In the genomic region with DNA sequence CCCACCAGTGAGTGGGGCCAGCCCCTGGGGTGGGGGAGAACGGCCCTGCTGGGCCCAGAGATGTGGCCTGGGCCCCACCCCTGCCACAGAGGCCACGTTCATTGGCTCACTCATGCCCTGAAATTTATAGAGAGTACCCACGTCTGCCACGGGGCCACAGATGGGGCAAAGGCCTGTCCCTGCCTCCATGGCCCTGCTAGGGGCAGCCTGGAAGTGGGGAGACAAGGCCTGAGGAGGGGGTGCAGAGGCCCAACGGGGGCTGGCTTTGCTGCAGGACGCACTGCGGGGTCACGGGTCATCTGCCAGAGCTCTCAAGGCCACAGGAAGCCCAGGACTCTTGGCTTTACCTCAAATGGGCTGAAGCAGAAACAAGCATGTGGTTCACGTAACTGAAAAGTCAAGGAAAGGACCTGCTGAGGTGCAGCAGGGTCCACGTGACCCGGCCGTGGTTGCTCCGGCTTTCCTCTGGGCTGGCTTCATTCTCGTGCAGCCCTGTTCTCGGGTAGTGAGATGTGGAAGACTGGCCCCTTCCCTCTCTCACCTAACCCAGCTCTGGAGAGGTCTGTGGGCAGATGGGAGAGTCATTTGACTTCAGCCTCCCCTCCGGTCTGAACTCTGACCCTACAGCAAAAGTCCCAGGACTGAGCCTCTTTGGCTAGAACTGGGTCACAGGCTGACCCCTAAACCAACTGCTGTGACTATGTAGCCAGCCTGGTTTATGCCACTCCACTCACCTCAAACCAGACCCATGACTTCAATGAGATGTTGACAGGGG, we compare ENCODE assay signal across 12 cellular contexts. TPM values are rescaled to one million over a fixed set of nuclear protein-coding genes. Genes with fewer than 3 reads are reported as not detected.
DNase-seq lines count a peak whose midpoint lies in the region; ATAC-seq and TF ChIP-seq lines count a peak whose summit lies in the region.
"Had no signal": no experiment of that assay in that cellular context is flagged by ENCODE, and none has a peak within 500 bp of the region (broad histone marks: within the 10 kb centered on the region; RNA-seq: fewer than 3 reads in every experiment).

No MANE protein-coding gene starts in this region.

- intact Hi-C loops in activated naive CD4-positive, alpha-beta T cell treated with anti-CD3 and anti-CD28 coated beads for 36 hours (cut with micrococcal nuclease): loop anchor here (5.0 kb wide), 1 partner anchor 540 kb away; no protein-coding TSS in a partner anchor
- intact Hi-C loops in lower lobe of right lung (cut with DNase I): no loop called here

- no peak for ATAC-seq in activated T-helper 17 cell treated with anti-CD3 and anti-CD28 coated beads, Interleukin-2, amount 50 U/mL, for 72 hours (replicated peaks)
- ATAC-seq in lower lobe of right lung (no peak), GM19463 (IDR thresholded peaks at IDR 0.05; ENCODE audit: unreplicated experiment) (no peak)

- H3K9me3 ChIP-seq in lower lobe of right lung: no peaks in the 10 kb centered on the region
- no peaks in the 10 kb centered on the region for H3K9me3 ChIP-seq in suprapubic skin

- no peak for TF ChIP-seq EP300 in suprapubic skin (IDR thresholded peaks at IDR 0.05)

- TF ChIP-seq CTCF in lower lobe of right lung (IDR thresholded peaks at IDR 0.05) (no peak), suprapubic skin (IDR thresholded peaks at IDR 0.05) (no peak)

- H3K27ac ChIP-seq in lower lobe of right lung (peak overlapping the region; percentile 71), suprapubic skin (peak overlapping the region; percentile 35)
- H3K27ac ChIP-seq: HL-60 had no signal

- no peaks in the 10 kb centered on the region for H3K36me3 Mint-ChIP-seq in activated naive CD4-positive, alpha-beta T cell treated with anti-CD3 and anti-CD28 coated beads, Interleukin-2, amount 50 U/mL, for 24 hours
- no peaks in the 10 kb centered on the region for H3K36me3 Mint-ChIP-seq in activated naive CD4-positive, alpha-beta T cell treated with anti-CD3 and anti-CD28 coated beads for 36 hours (ENCODE audit: low read depth)
- no peaks in the 10 kb centered on the region for H3K36me3 Mint-ChIP-seq in activated T-helper 17 cell treated with anti-CD3 and anti-CD28 coated beads, Interleukin-2, amount 50 U/mL, for 72 hours (ENCODE audit: low read depth)

- peaks cover 30% of the 10 kb centered on the region for H3K4me1 ChIP-seq in lower lobe of right lung
- peaks cover 74% of the 10 kb centered on the region for H3K4me1 ChIP-seq in suprapubic skin

- no peak overlapping the region for H3K4me3 ChIP-seq in lower lobe of right lung
- H3K4me3 ChIP-seq in suprapubic skin: peak overlapping the region; percentile 67

- H3K4me1 Mint-ChIP-seq in activated naive CD4-positive, alpha-beta T cell treated with anti-CD3 and anti-CD28 coated beads, Interleukin-2, amount 50 U/mL, for 24 hours: peaks cover 35% of the 10 kb centered on the region
- H3K4me1 Mint-ChIP-seq in activated naive CD4-positive, alpha-beta T cell treated with anti-CD3 and anti-CD28 coated beads for 36 hours (ENCODE audit: low read depth): peaks cover 28% of the 10 kb centered on the region
- peaks cover 11% of the 10 kb centered on the region for H3K4me1 Mint-ChIP-seq in activated T-helper 17 cell treated with anti-CD3 and anti-CD28 coated beads, Interleukin-2, amount 50 U/mL, for 72 hours

- no peaks in the 10 kb centered on the region for H3K9me3 Mint-ChIP-seq in activated naive CD4-positive, alpha-beta T cell treated with anti-CD3 and anti-CD28 coated beads, Interleukin-2, amount 50 U/mL, for 24 hours
- no peaks in the 10 kb centered on the region for H3K9me3 Mint-ChIP-seq in activated naive CD4-positive, alpha-beta T cell treated with anti-CD3 and anti-CD28 coated beads for 36 hours
- no peaks in the 10 kb centered on the region for H3K9me3 Mint-ChIP-seq in activated T-helper 17 cell treated with anti-CD3 and anti-CD28 coated beads, Interleukin-2, amount 50 U/mL, for 72 hours
- H3K9me3 Mint-ChIP-seq: activated T-cell treated with anti-CD3 and anti-CD28 coated beads, Interleukin-2, amount 50 U/mL, for 4 hours had no signal

- WGBS in suprapubic skin: 79% methylated on average over 5 of the region's 16 CpGs

- peak overlapping the region; percentile 73 for H3K4me3 Mint-ChIP-seq in activated naive CD4-positive, alpha-beta T cell treated with anti-CD3 and anti-CD28 coated beads, Interleukin-2, amount 50 U/mL, for 24 hours
- H3K4me3 Mint-ChIP-seq in activated naive CD4-positive, alpha-beta T cell treated with anti-CD3 and anti-CD28 coated beads for 36 hours: no peak overlapping the region
- peak overlapping the region; percentile 85 for H3K4me3 Mint-ChIP-seq in activated T-helper 17 cell treated with anti-CD3 and anti-CD28 coated beads, Interleukin-2, amount 50 U/mL, for 72 hours

- no peak for DNase-seq in activated naive CD4-positive, alpha-beta T cell treated with anti-CD3 and anti-CD28 coated beads for 36 hours
- no peak for DNase-seq in lower lobe of right lung
- no peak for DNase-seq in suprapubic skin (ENCODE audit: low spot score in 2 of 2)
- no peak for DNase-seq in HCEC 1CT
- no peak for DNase-seq in SKM-1 treated with dmso at 0.1 percent for 144 hours (lab: John Stamatoyannopoulos, UW; ENCODE audit: unreplicated experiment)

- CTCF ChIA-PET in activated naive CD4-positive, alpha-beta T cell treated with anti-CD3 and anti-CD28 coated beads for 36 hours (lab: Charles Lee): no interaction called here

- no peak overlapping the region for H3K27ac Mint-ChIP-seq in activated naive CD4-positive, alpha-beta T cell treated with anti-CD3 and anti-CD28 coated beads, Interleukin-2, amount 50 U/mL, for 24 hours
- H3K27ac Mint-ChIP-seq in activated naive CD4-positive, alpha-beta T cell treated with anti-CD3 and anti-CD28 coated beads for 36 hours: no peak overlapping the region
- peak overlapping the region; percentile 91 for H3K27ac Mint-ChIP-seq in activated T-helper 17 cell treated with anti-CD3 and anti-CD28 coated beads, Interleukin-2, amount 50 U/mL, for 72 hours

- no peak for TF ChIP-seq POLR2A in suprapubic skin (IDR thresholded peaks at IDR 0.05)

- H3K27me3 ChIP-seq in lower lobe of right lung (ENCODE audit: low read depth): no peaks in the 10 kb centered on the region
- H3K27me3 ChIP-seq in suprapubic skin: peaks cover 5% of the 10 kb centered on the region

- H3K36me3 ChIP-seq in lower lobe of right lung (peaks cover 9% of the 10 kb centered on the region), suprapubic skin (peaks cover 4% of the 10 kb centered on the region)

- peaks cover 4% of the 10 kb centered on the region for H3K27me3 Mint-ChIP-seq in activated naive CD4-positive, alpha-beta T cell treated with anti-CD3 and anti-CD28 coated beads, Interleukin-2, amount 50 U/mL, for 24 hours
- peaks cover 2% of the 10 kb centered on the region for H3K27me3 Mint-ChIP-seq in activated naive CD4-positive, alpha-beta T cell treated with anti-CD3 and anti-CD28 coated beads for 36 hours (ENCODE audit: low read depth)
- H3K27me3 Mint-ChIP-seq in activated T-helper 17 cell treated with anti-CD3 and anti-CD28 coated beads, Interleukin-2, amount 50 U/mL, for 72 hours: no peaks in the 10 kb centered on the region

RNA-seq across cellular contexts. Expression of a gene that starts 1.1 kb away (rescaled TPM):
- total RNA-seq in activated naive CD4-positive, alpha-beta T cell treated with anti-CD3 and anti-CD28 coated beads for 36 hours: 10 to 100 TPM; 23.6 to 24.7 TPM
- 10 to 100 TPM; 25.6 to 34.7 TPM for total RNA-seq in activated T-helper 17 cell treated with anti-CD3 and anti-CD28 coated beads, Interleukin-2, amount 50 U/mL, for 72 hours
- total RNA-seq in lower lobe of right lung (56.0 TPM), suprapubic skin (100 to 1,000 TPM in 1 of 4 donors, 10 to 100 TPM in 3; 78.1 to 132 (median 84.0) TPM)

RNA-seq across cellular contexts. Expression of a gene that starts 17.1 kb away (rescaled TPM):
- not detected for total RNA-seq in activated naive CD4-positive, alpha-beta T cell treated with anti-CD3 and anti-CD28 coated beads for 36 hours
- not detected for total RNA-seq in activated T-helper 17 cell treated with anti-CD3 and anti-CD28 coated beads, Interleukin-2, amount 50 U/mL, for 72 hours
- not detected for total RNA-seq in lower lobe of right lung
- total RNA-seq in suprapubic skin: not detected
- total RNA-seq: activated T-cell treated with anti-CD3 and anti-CD28 coated beads, Interleukin-2, amount 50 U/mL, for 4 hours; kidney epithelial cell; SK-MEL-5 had no signal

RNA-seq across cellular contexts. Expression of a gene that starts 54.4 kb away (rescaled TPM):
- 10 to 100 TPM; 34.3 to 36.4 TPM for total RNA-seq in activated naive CD4-positive, alpha-beta T cell treated with anti-CD3 and anti-CD28 coated beads for 36 hours
- 10 to 100 TPM; 19.7 to 40.2 TPM for total RNA-seq in activated T-helper 17 cell treated with anti-CD3 and anti-CD28 coated beads, Interleukin-2, amount 50 U/mL, for 72 hours
- 27.1 TPM for total RNA-seq in lower lobe of right lung
- 10 to 100 TPM; 19.1 to 43.0 (median 30.3) TPM for total RNA-seq in suprapubic skin
